In the genomic region with DNA sequence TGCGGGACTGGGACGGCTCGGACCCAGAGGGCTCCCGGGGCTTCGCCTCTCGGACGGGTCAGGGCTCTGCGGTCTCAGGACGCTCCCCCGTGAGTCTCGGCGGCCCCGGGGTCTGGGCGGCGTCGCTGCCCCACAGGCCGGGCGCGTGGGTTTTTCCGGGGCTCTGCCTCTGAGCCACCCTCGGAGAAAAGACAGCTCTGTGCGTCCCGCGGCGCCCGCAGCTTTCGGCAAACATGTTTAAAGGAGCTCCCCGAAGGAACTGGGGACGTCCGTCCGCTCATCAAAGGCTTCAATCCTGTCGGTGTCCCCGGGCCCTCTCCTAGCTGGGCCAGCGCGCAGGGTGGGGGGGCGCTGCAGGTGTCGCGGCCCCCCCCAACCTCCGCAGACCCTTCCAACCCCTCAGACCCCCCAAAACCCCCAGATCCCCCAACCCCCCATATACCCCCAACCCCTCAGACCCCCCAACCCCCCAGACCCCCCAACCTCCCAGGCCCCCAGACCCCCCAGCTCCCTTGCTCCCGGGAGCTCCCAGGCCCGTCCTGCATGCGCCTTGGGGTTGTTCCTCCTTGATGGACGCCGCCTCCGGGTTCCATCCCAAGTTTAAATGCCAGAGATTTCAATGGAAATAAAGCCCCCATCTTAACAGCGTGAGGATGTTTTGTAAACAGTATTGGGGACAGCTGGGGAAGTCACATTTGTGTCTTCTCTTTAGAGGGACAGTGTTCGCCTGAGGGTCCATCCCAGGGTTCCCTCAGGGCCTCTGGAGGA, we compare ENCODE assay signal across 8 cellular contexts. TPM values are rescaled to one million over a fixed set of nuclear protein-coding genes. Genes with fewer than 3 reads are reported as not detected.
DNase-seq lines count a peak whose midpoint lies in the region; ATAC-seq and TF ChIP-seq lines count a peak whose summit lies in the region.

No MANE protein-coding gene starts in this region.

- peak overlapping the region; percentile 33 for H3K27ac ChIP-seq in CD4-positive, CD25-positive, alpha-beta regulatory T cell (ENCODE audit: insufficient read depth, low read length, poor library complexity, severe bottlenecking)
- H3K27ac ChIP-seq in IMR-90 (ENCODE audit: insufficient read depth, low read length) (no peak overlapping the region), right atrium auricular region (no peak overlapping the region)

- H2AK5ac ChIP-seq in IMR-90 (ENCODE audit: low read depth, low read length), result no peak overlapping the region

- H2BK20ac ChIP-seq in IMR-90 (ENCODE audit: low read depth, low read length), result no peak overlapping the region

- BruUV-seq in IMR-90 (replicated peaks; lab: Mats Ljungman, UMichigan), result no TSS peak

- H2AK9ac ChIP-seq in IMR-90 (replicated peaks; ENCODE audit: low read depth, low read length, poor library complexity), result peak overlapping the region; percentile 7

- peaks cover 0 to 5% (median 1%) of the 10 kb centered on the region in 7 donors for H3K9me3 Mint-ChIP-seq in CD4-positive, CD25-positive, alpha-beta regulatory T cell
- peaks cover 11% of the 10 kb centered on the region for H3K9me3 Mint-ChIP-seq in activated T-helper 1 cell treated with anti-CD3 and anti-CD28 coated beads, Interleukin-12 subunit alpha, Interleukin-12 subunit beta, Interleukin-2, Interleukin-4 antibody, amounts not matched to agents 30 ng/mL and 10 ng/mL and 1 ng/mL, durations not matched to agents 14 hours and 24 hours and 36 hours

- H3K18ac ChIP-seq in IMR-90 (ENCODE audit: low read depth, low read length), result no peak overlapping the region

- H3K4me1 Mint-ChIP-seq in CD4-positive, CD25-positive, alpha-beta regulatory T cell, result peaks cover 0 to 27% (median 11%) of the 10 kb centered on the region in 4 donors
- no peaks in the 10 kb centered on the region for H3K4me1 Mint-ChIP-seq in activated T-helper 1 cell treated with anti-CD3 and anti-CD28 coated beads, Interleukin-12 subunit alpha, Interleukin-12 subunit beta, Interleukin-2, Interleukin-4 antibody, amounts not matched to agents 30 ng/mL and 10 ng/mL and 1 ng/mL, durations not matched to agents 14 hours and 24 hours and 36 hours (ENCODE audit: low read depth)

- ATAC-seq in CD4-positive, CD25-positive, alpha-beta regulatory T cell (ENCODE audit: low read depth in 2 of 2), result no peak
- ATAC-seq in IMR-90 (ENCODE audit: low read depth) (no peak; the same call in 1 of the 2 replicates), GM19455 (IDR thresholded peaks at IDR 0.05; ENCODE audit: unreplicated experiment) (no peak), GM18868 (IDR thresholded peaks at IDR 0.05; ENCODE audit: unreplicated experiment) (no peak)

- H3K56ac ChIP-seq in IMR-90 (ENCODE audit: extremely low read depth, insufficient read depth, low read length), result no peak overlapping the region

- in situ Hi-C loops in IMR-90 (cut with MboI; ENCODE audit: low sequenced_read_pairs), result no loop called here

- TF ChIP-seq RAD21 in IMR-90 (IDR thresholded peaks at IDR 0.05; ENCODE audit: low read length), result no peak

- no peak overlapping the region for H2BK120ac ChIP-seq in IMR-90 (ENCODE audit: low read depth, low read length)

- H3K4ac ChIP-seq in IMR-90 (ENCODE audit: low read depth, low read length), result no peak overlapping the region

- peaks cover 12% of the 10 kb centered on the region for H3K36me3 Mint-ChIP-seq in CD4-positive, CD25-positive, alpha-beta regulatory T cell
- H3K36me3 Mint-ChIP-seq in activated T-helper 1 cell treated with anti-CD3 and anti-CD28 coated beads, Interleukin-12 subunit alpha, Interleukin-12 subunit beta, Interleukin-2, Interleukin-4 antibody, amounts not matched to agents 30 ng/mL and 10 ng/mL and 1 ng/mL, durations not matched to agents 14 hours and 24 hours and 36 hours (ENCODE audit: low read depth), result peaks cover 18% of the 10 kb centered on the region

- intact Hi-C loops in IMR-90 (cut with micrococcal nuclease), result loop anchor here (5.0 kb wide), 1 partner anchor 85 kb away; no protein-coding TSS in a partner anchor
- intact Hi-C loops in activated T-helper 1 cell treated with anti-CD3 and anti-CD28 coated beads, Interleukin-12 subunit alpha, Interleukin-12 subunit beta, Interleukin-2, Interleukin-4 antibody, amounts not matched to agents 30 ng/mL and 10 ng/mL and 1 ng/mL, durations not matched to agents 14 hours and 24 hours and 36 hours (cut with micrococcal nuclease), result loop anchor here (1.0 to 2.0 kb wide), 12 partner anchors 20 to 498 kb away; a partner anchor contains a TSS

- no peak overlapping the region for H4K8ac ChIP-seq in IMR-90 (ENCODE audit: low read depth in 2 of 2, low read length in 2 of 2)

- no peak overlapping the region for H4K91ac ChIP-seq in IMR-90 (ENCODE audit: insufficient read depth, low read depth, low read length)

- TF ChIP-seq POLR2A in IMR-90 (IDR thresholded peaks at IDR 0.05; ENCODE audit: low read depth, low read length), result no peak

- H2AFZ ChIP-seq in IMR-90 (replicated peaks; ENCODE audit: low read length, poor library complexity), result peak overlapping the region; percentile 90

- no peak overlapping the region for H3K4me3 ChIP-seq in CD4-positive, CD25-positive, alpha-beta regulatory T cell (ENCODE audit: low read depth, low read length)
- peak overlapping the region; percentile 48 for H3K4me3 ChIP-seq in IMR-90 (ENCODE audit: insufficient read depth, low read depth, low read length)
- peak overlapping the region; percentile 42 to 98 for H3K4me3 ChIP-seq in right atrium auricular region
- H3K4me3 ChIP-seq in skeletal muscle satellite cell (ENCODE audit: low read length), result peak overlapping the region; percentile 80

- peaks cover 5% of the 10 kb centered on the region; the same call in 1 of the 2 replicates for H3K9me1 ChIP-seq in IMR-90 (ENCODE audit: insufficient read depth, low read length)

- CTCF ChIA-PET in IMR-90 (lab: Yijun Ruan, JAX), result no interaction called here

- H3K9ac ChIP-seq in IMR-90 (ENCODE audit: low read depth, low read length), result no peak overlapping the region
- peak overlapping the region; percentile 50 for H3K9ac ChIP-seq in skeletal muscle satellite cell (ENCODE audit: low read depth, low read length)

- WGBS in IMR-90 (ENCODE audit: extremely low coverage in 2 of 2, insufficient read length in 1 of 2), 2 experiments, result 0% methylated on average over 19 of the region's 47 CpGs; no CpG with 5 or more reads in 1 of the 2 experiments

- peaks cover 10 to 24% of the 10 kb centered on the region in 2 experiments for H3K79me1 ChIP-seq in IMR-90 (ENCODE audit: low read depth in 1 of 2, low read length in 2 of 2)

- H3K23ac ChIP-seq in IMR-90 (ENCODE audit: low read depth, low read length), result no peak overlapping the region

- peak overlapping the region; percentile 56 to 70 (median 64) for H3K4me3 Mint-ChIP-seq in CD4-positive, CD25-positive, alpha-beta regulatory T cell
- H3K4me3 Mint-ChIP-seq in activated T-helper 1 cell treated with anti-CD3 and anti-CD28 coated beads, Interleukin-12 subunit alpha, Interleukin-12 subunit beta, Interleukin-2, Interleukin-4 antibody, amounts not matched to agents 30 ng/mL and 10 ng/mL and 1 ng/mL, durations not matched to agents 14 hours and 24 hours and 36 hours, result peak overlapping the region; percentile 59

- no peak overlapping the region for H2BK5ac ChIP-seq in IMR-90 (ENCODE audit: low read depth, low read length, poor library complexity, severe bottlenecking)

- peak; percentile 35 to 39 (median 35) for DNase-seq in CD4-positive, CD25-positive, alpha-beta regulatory T cell
- DNase-seq in IMR-90, result no peak
- DNase-seq in activated T-helper 1 cell treated with anti-CD3 and anti-CD28 coated beads, Interleukin-12 subunit alpha, Interleukin-12 subunit beta, Interleukin-2, Interleukin-4 antibody, amounts not matched to agents 30 ng/mL and 10 ng/mL and 1 ng/mL, durations not matched to agents 14 hours and 24 hours and 36 hours (ENCODE audit: low spot score), result no peak
- no peak for DNase-seq in right atrium auricular region (ENCODE audit: low spot score)
- DNase-seq in NCI-H1092 treated with DMSO at 0.1 percent for 48 hours (lab: John Stamatoyannopoulos, UW), result no peak

- H3K27ac Mint-ChIP-seq in CD4-positive, CD25-positive, alpha-beta regulatory T cell, result peak overlapping the region in 1 of 3 donors; percentile 14
- H3K27ac Mint-ChIP-seq in activated T-helper 1 cell treated with anti-CD3 and anti-CD28 coated beads, Interleukin-12 subunit alpha, Interleukin-12 subunit beta, Interleukin-2, Interleukin-4 antibody, amounts not matched to agents 30 ng/mL and 10 ng/mL and 1 ng/mL, durations not matched to agents 14 hours and 24 hours and 36 hours, result no peak overlapping the region

- no peak overlapping the region for H4K5ac ChIP-seq in IMR-90 (ENCODE audit: low read depth, low read length)

- POLR2A ChIA-PET in IMR-90 (lab: Charles Lee; ENCODE audit: unreplicated experiment), result no interaction called here

- H3K14ac ChIP-seq in IMR-90 (replicated peaks; ENCODE audit: low read depth, low read length), result no peak overlapping the region

- TF ChIP-seq CTCF in IMR-90 (conservative IDR thresholded peaks at IDR 0.05; ENCODE audit: low read depth, low read length) (no peak), right atrium auricular region (IDR thresholded peaks at IDR 0.05) (no peak)

- H3K27me3 ChIP-seq in CD4-positive, CD25-positive, alpha-beta regulatory T cell (ENCODE audit: control insufficient read depth, insufficient read depth, low read length), result no peaks in the 10 kb centered on the region
- H3K27me3 ChIP-seq in IMR-90 (ENCODE audit: control insufficient read depth, insufficient read depth, low read length), result no peaks in the 10 kb centered on the region; the same call in 1 of the 2 replicates
- no peaks in the 10 kb centered on the region for H3K27me3 ChIP-seq in right atrium auricular region
- peaks cover 21% of the 10 kb centered on the region for H3K27me3 ChIP-seq in skeletal muscle satellite cell (ENCODE audit: control insufficient read depth, insufficient read depth, low read length)

- H4K20me1 ChIP-seq in IMR-90 (ENCODE audit: insufficient read depth, low read length), result no peaks in the 10 kb centered on the region; the same call in 1 of the 2 replicates

- H2BK15ac ChIP-seq in IMR-90 (ENCODE audit: low read depth, low read length), result no peak overlapping the region

- peaks cover 4% of the 10 kb centered on the region for H3K27me3 Mint-ChIP-seq in CD4-positive, CD25-positive, alpha-beta regulatory T cell
- H3K27me3 Mint-ChIP-seq in activated T-helper 1 cell treated with anti-CD3 and anti-CD28 coated beads, Interleukin-12 subunit alpha, Interleukin-12 subunit beta, Interleukin-2, Interleukin-4 antibody, amounts not matched to agents 30 ng/mL and 10 ng/mL and 1 ng/mL, durations not matched to agents 14 hours and 24 hours and 36 hours (ENCODE audit: insufficient read depth), result peaks cover 8% of the 10 kb centered on the region

- peaks cover 18% of the 10 kb centered on the region for H3K4me1 ChIP-seq in CD4-positive, CD25-positive, alpha-beta regulatory T cell (ENCODE audit: control insufficient read depth, insufficient read depth, low read length, poor library complexity, severe bottlenecking)
- H3K4me1 ChIP-seq in IMR-90 (ENCODE audit: control insufficient read depth, insufficient read depth, low read length) (0 out of 2 replicates have a peak, but pooled peaks cover 1% of the 10 kb centered on the region), right atrium auricular region (peaks cover 0 to 16% of the 10 kb centered on the region in 2 donors), skeletal muscle satellite cell (ENCODE audit: control insufficient read depth, insufficient read depth, low read length) (peaks cover 7% of the 10 kb centered on the region)

- H3K4me2 ChIP-seq in IMR-90 (ENCODE audit: low read depth, low read length) (peak overlapping the region; percentile 84), skeletal muscle satellite cell (ENCODE audit: low read length) (peak overlapping the region; percentile 98)

- H3K36me3 ChIP-seq in CD4-positive, CD25-positive, alpha-beta regulatory T cell (ENCODE audit: control insufficient read depth, insufficient read depth, low read length), result no peaks in the 10 kb centered on the region
- H3K36me3 ChIP-seq in IMR-90 (ENCODE audit: control insufficient read depth, insufficient read depth, low read length) (0 out of 2 replicates have a peak, but pooled peaks cover 3% of the 10 kb centered on the region), right atrium auricular region (no peaks in the 10 kb centered on the region), skeletal muscle satellite cell (ENCODE audit: insufficient read depth, low read length) (no peaks in the 10 kb centered on the region)

- dilution Hi-C loops in IMR-90 (cut with HindIII; ENCODE audit: low sequenced_read_pairs, unreplicated experiment), result no loop called here

- peaks cover 2 to 6% of the 10 kb centered on the region in 2 experiments for H3K9me3 ChIP-seq in CD4-positive, CD25-positive, alpha-beta regulatory T cell (ENCODE audit: control insufficient read depth in 2 of 2, low read length in 2 of 2)
- H3K9me3 ChIP-seq in IMR-90 (ENCODE audit: control insufficient read depth, insufficient read depth, low read length) (peaks cover 5% of the 10 kb centered on the region; the same call in 1 of the 2 replicates), right atrium auricular region (peaks cover 0 to 6% of the 10 kb centered on the region in 2 donors), skeletal muscle satellite cell (replicated peaks; ENCODE audit: low read length) (peaks cover 4% of the 10 kb centered on the region)

RNA-seq across cellular contexts. Expression of a gene that starts 1.0 kb away (rescaled TPM):
- 20.0 TPM for total RNA-seq in CD4-positive, CD25-positive, alpha-beta regulatory T cell
- 1 to 10 TPM; 3.0 to 6.3 (median 4.7) TPM for polyA plus RNA-seq in CD4-positive, CD25-positive, alpha-beta regulatory T cell
- total RNA-seq in IMR-90 (2012; rRNA removed), result 2.5 and 2.9 TPM in 2 replicates
- polyA plus RNA-seq in IMR-90 (2012; rRNA removed), result 12.6 and 15.5 TPM in 2 replicates
- polyA plus RNA-seq in IMR-90 (2012; cell fraction: cytosol; rRNA removed), result 8.0 and 11.2 TPM in 2 replicates
- 44.8 and 112 TPM in 2 replicates for polyA plus RNA-seq in IMR-90 (2012; cell fraction: nucleus; rRNA removed; ENCODE audit: low replicate concordance)
- 30.0 and 30.3 TPM in 2 replicates for total RNA-seq in activated T-helper 1 cell treated with anti-CD3 and anti-CD28 coated beads, Interleukin-12 subunit alpha, Interleukin-12 subunit beta, Interleukin-2, Interleukin-4 antibody, amounts not matched to agents 30 ng/mL and 10 ng/mL and 1 ng/mL, durations not matched to agents 14 hours and 24 hours and 36 hours
- 1 to 10 TPM; 4.4 to 4.6 TPM for total RNA-seq in right atrium auricular region
- total RNA-seq in skeletal muscle satellite cell (2012; rRNA removed), result 7.9 and 11.6 TPM in 2 replicates

RNA-seq across cellular contexts. Expression of a gene that starts 42.8 kb away (rescaled TPM):
- total RNA-seq in CD4-positive, CD25-positive, alpha-beta regulatory T cell, result not detected
- polyA plus RNA-seq in CD4-positive, CD25-positive, alpha-beta regulatory T cell, result not detected
- total RNA-seq in IMR-90 (2012; rRNA removed) (not detected in 2 replicates), right atrium auricular region (not detected)
- not detected in 2 replicates for polyA plus RNA-seq in IMR-90 (2012; rRNA removed)
- not detected in 2 replicates for polyA plus RNA-seq in IMR-90 (2012; cell fraction: cytosol; rRNA removed)
- not detected in 2 replicates for polyA plus RNA-seq in IMR-90 (2012; cell fraction: nucleus; rRNA removed; ENCODE audit: low replicate concordance)
- total RNA-seq in activated T-helper 1 cell treated with anti-CD3 and anti-CD28 coated beads, Interleukin-12 subunit alpha, Interleukin-12 subunit beta, Interleukin-2, Interleukin-4 antibody, amounts not matched to agents 30 ng/mL and 10 ng/mL and 1 ng/mL, durations not matched to agents 14 hours and 24 hours and 36 hours, result 0.10 TPM in 1 of 2 replicates, not detected in the other
- total RNA-seq in skeletal muscle satellite cell (2012; rRNA removed), result not detected in 2 replicates

RNA-seq across cellular contexts. Expression of a gene that starts 56.8 kb away (rescaled TPM):
- total RNA-seq in CD4-positive, CD25-positive, alpha-beta regulatory T cell, result not detected
- not detected for polyA plus RNA-seq in CD4-positive, CD25-positive, alpha-beta regulatory T cell
- total RNA-seq in IMR-90 (2012; rRNA removed), result not detected in 2 replicates
- polyA plus RNA-seq in IMR-90 (2012; rRNA removed), result not detected in 2 replicates
- polyA plus RNA-seq in IMR-90 (2012; cell fraction: cytosol; rRNA removed), result not detected in 2 replicates
- polyA plus RNA-seq in IMR-90 (2012; cell fraction: nucleus; rRNA removed; ENCODE audit: low replicate concordance), result not detected in 2 replicates
- total RNA-seq in activated T-helper 1 cell treated with anti-CD3 and anti-CD28 coated beads, Interleukin-12 subunit alpha, Interleukin-12 subunit beta, Interleukin-2, Interleukin-4 antibody, amounts not matched to agents 30 ng/mL and 10 ng/mL and 1 ng/mL, durations not matched to agents 14 hours and 24 hours and 36 hours, result 0.10 and 0.15 TPM in 2 replicates
- total RNA-seq in right atrium auricular region, result not detected
- total RNA-seq in skeletal muscle satellite cell (2012; rRNA removed), result not detected in 2 replicates

Comparison
In these comparisons a context has a peak if more than half of its experiments do, and no peak if none do; other contexts are left out.
1. DNase-seq: peak in CD4-positive, CD25-positive, alpha-beta regulatory T cell (3 of 3); none in IMR-90 (single experiment), activated T-helper 1 cell treated with anti-CD3 and anti-CD28 coated beads, Interleukin-12 subunit alpha, Interleukin-12 subunit beta, Interleukin-2, Interleukin-4 antibody, amounts not matched to agents 30 ng/mL and 10 ng/mL and 1 ng/mL, durations not matched to agents 14 hours and 24 hours and 36 hours (single experiment), right atrium auricular region (single experiment) and NCI-H1092 treated with DMSO at 0.1 percent for 48 hours (single experiment).